Comparison of ENCODE assay signal across 23 cellular contexts in genomic region chr17:17513626-17514025, GRCh38. TPM values are rescaled to one million over a fixed set of nuclear protein-coding genes. Genes with fewer than 3 reads are reported as not detected.
"Had no signal": no experiment of that assay in that cellular context is flagged by ENCODE, and none has a peak within 500 bp of the region (broad histone marks: within the 10 kb centered on the region; RNA-seq: fewer than 3 reads in every experiment).

No MANE protein-coding gene starts in this region.

- ATAC-seq: activated CD8-positive, alpha-beta T cell treated with anti-CD3 and anti-CD28 coated beads for 36 hours; esophagus mucosa; gastrocnemius medialis; pancreas; sciatic nerve had no signal

- H3K36me3 ChIP-seq: gastrocnemius medialis, neural progenitor cell, pancreas, upper lobe of left lung had no signal

- H3K4me2 ChIP-seq: neural progenitor cell, smooth muscle cell had no signal

- H3K4me3 ChIP-seq: gastrocnemius medialis, neural progenitor cell, pancreas, smooth muscle cell, testis, upper lobe of left lung had no signal

- H3K27ac ChIP-seq: gastrocnemius medialis, neural progenitor cell, pancreas, testis, upper lobe of left lung had no signal

- H3K36me3 Mint-ChIP-seq: activated naive CD8-positive, alpha-beta T cell treated with anti-CD3 and anti-CD28 coated beads, Interleukin-2, amount 10 ng/mL, durations not matched to agents 7 days and 5 days; immature natural killer cell; neural progenitor cell had no signal

- H3K4me1 ChIP-seq: gastrocnemius medialis, pancreas, upper lobe of left lung had no signal

- H3K9me3 ChIP-seq: gastrocnemius medialis, pancreas, testis, upper lobe of left lung had no signal

- H3K27me3 ChIP-seq: gastrocnemius medialis, neural progenitor cell, pancreas, testis, upper lobe of left lung had no signal

- H3K4me1 Mint-ChIP-seq: immature natural killer cell had no signal

- H3K9me3 Mint-ChIP-seq: activated CD8-positive, alpha-beta T cell treated with anti-CD3 and anti-CD28 coated beads for 36 hours; activated naive CD8-positive, alpha-beta T cell treated with anti-CD3 and anti-CD28 coated beads, Interleukin-2, amount 10 ng/mL, durations not matched to agents 7 days and 5 days; activated T-helper 2 cell treated with anti-CD3 and anti-CD28 coated beads, Interferon-gamma antibody, Interleukin-2, Interleukin-4, amounts not matched to agents 10 μg/mL and 5 μg/mL and 100 μg/mL, durations not matched to agents 14 hours and 24 hours and 36 hours; immature natural killer cell; neural progenitor cell had no signal

- H3K4me3 Mint-ChIP-seq: activated CD8-positive, alpha-beta T cell treated with anti-CD3 and anti-CD28 coated beads for 36 hours; activated naive CD8-positive, alpha-beta T cell treated with anti-CD3 and anti-CD28 coated beads, Interleukin-2, amount 10 ng/mL, durations not matched to agents 7 days and 5 days; immature natural killer cell; neural progenitor cell had no signal

- H2AFZ ChIP-seq: neural progenitor cell had no signal

- H3K27me3 Mint-ChIP-seq: activated CD8-positive, alpha-beta T cell treated with anti-CD3 and anti-CD28 coated beads for 36 hours; activated naive CD8-positive, alpha-beta T cell treated with anti-CD3 and anti-CD28 coated beads, Interleukin-2, amount 10 ng/mL, durations not matched to agents 7 days and 5 days had no signal

- H3K27ac Mint-ChIP-seq: activated CD8-positive, alpha-beta T cell treated with anti-CD3 and anti-CD28 coated beads for 36 hours; activated naive CD8-positive, alpha-beta T cell treated with anti-CD3 and anti-CD28 coated beads, Interleukin-2, amount 10 ng/mL, durations not matched to agents 7 days and 5 days; activated T-helper 2 cell treated with anti-CD3 and anti-CD28 coated beads, Interferon-gamma antibody, Interleukin-2, Interleukin-4, amounts not matched to agents 10 μg/mL and 5 μg/mL and 100 μg/mL, durations not matched to agents 14 hours and 24 hours and 36 hours; neural progenitor cell had no signal

- DNase-seq: activated CD4-positive, alpha-beta T cell treated with anti-CD3 and anti-CD28 coated beads for 48 hours; activated CD4-positive, CD25-positive, alpha-beta regulatory T cell; activated CD8-positive, alpha-beta T cell treated with anti-CD3 and anti-CD28 coated beads for 36 hours; activated naive CD4-positive, alpha-beta T cell treated with Interleukin-2 at 50 U/mL for 16 hours; activated naive CD8-positive, alpha-beta T cell treated with anti-CD3 and anti-CD28 coated beads, Interleukin-2, amount 10 ng/mL, durations not matched to agents 7 days and 5 days; activated T-cell treated with anti-CD3 and anti-CD28 coated beads, Interleukin-2, amount 50 U/mL, for 1 hour; amygdala; effector CD4-positive, alpha-beta T cell; gastrocnemius medialis; head of caudate nucleus; immature natural killer cell; mammary epithelial cell; stimulated activated CD4-positive, alpha-beta T cell treated with anti-CD3 and anti-CD28 coated beads, Interleukin-4, amount 100 ng/mL, for 1 hour; T-helper 1 cell; T-helper 9 cell; testis; upper lobe of left lung had no signal

RNA-seq across cellular contexts. Expression of gene RASD1, which starts 17.4 kb away (rescaled TPM):
- polyA plus RNA-seq: mammary epithelial cell had no signal
